In the genomic region with DNA sequence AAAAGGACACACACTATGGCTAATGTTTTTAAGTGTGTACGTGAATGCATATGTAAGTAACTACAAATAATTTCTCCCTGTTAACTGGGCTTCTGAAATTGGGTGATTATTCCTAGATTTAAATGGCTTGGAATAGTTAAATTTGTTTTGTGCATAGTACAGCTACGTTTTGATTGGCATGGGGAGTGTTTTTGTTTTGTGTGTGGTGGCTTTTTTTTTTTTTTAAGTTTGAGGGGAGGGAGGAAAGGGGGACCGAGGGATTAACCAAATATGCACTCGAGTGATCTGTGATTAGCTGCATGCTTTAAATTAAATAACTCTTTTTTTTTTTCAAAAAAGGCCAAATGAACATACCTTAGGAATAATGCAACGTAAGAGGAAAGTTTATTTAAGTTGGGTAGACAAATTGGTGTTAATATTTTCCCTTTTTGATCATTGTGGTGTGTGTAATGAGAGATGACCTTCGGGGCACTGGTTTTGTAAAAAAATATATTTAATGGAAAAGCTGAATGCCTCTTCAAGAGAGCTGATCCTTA, we compare ENCODE assay signal across 8 cellular contexts. TPM values are rescaled to one million over a fixed set of nuclear protein-coding genes. Genes with fewer than 3 reads are reported as not detected.
A peak's percentile ranks its signal among the peaks of the same experiment; 100 is the strongest.
DNase-seq lines count a peak whose midpoint lies in the region; ATAC-seq lines count a peak whose summit lies in the region.

No MANE protein-coding gene starts in this region.

- peak overlapping the region; percentile 96 for H3K27ac Mint-ChIP-seq in activated T-helper 1 cell treated with anti-CD3 and anti-CD28 coated beads, Interleukin-12 subunit alpha, Interleukin-12 subunit beta, Interleukin-2, Interleukin-4 antibody, amounts not matched to agents 30 ng/mL and 10 ng/mL and 1 ng/mL, durations not matched to agents 14 hours and 24 hours and 36 hours

- peak; percentile 20 to 33 for DNase-seq in NCI-H524 (lab: John Stamatoyannopoulos, UW)
- DNase-seq in NCI-H524 treated with DMSO at 0.1 percent for 48 hours (lab: John Stamatoyannopoulos, UW): no peak
- no peak for DNase-seq in activated T-helper 1 cell treated with anti-CD3 and anti-CD28 coated beads, Interleukin-12 subunit alpha, Interleukin-12 subunit beta, Interleukin-2, Interleukin-4 antibody, amounts not matched to agents 30 ng/mL and 10 ng/mL and 1 ng/mL, durations not matched to agents 14 hours and 24 hours and 36 hours (ENCODE audit: low spot score)
- DNase-seq in NK-92 treated with Interleukin-12 subunit alpha and Interleukin-12 subunit beta, amount 100 ng/mL, for 24 hours (lab: John Stamatoyannopoulos, UW): no peak
- no peak for DNase-seq in HT-29 (ENCODE audit: low spot score)

- H3K4me3 Mint-ChIP-seq in activated T-helper 1 cell treated with anti-CD3 and anti-CD28 coated beads, Interleukin-12 subunit alpha, Interleukin-12 subunit beta, Interleukin-2, Interleukin-4 antibody, amounts not matched to agents 30 ng/mL and 10 ng/mL and 1 ng/mL, durations not matched to agents 14 hours and 24 hours and 36 hours: peak overlapping the region; percentile 98

- H3K27me3 ChIP-seq in stomach smooth muscle (ENCODE audit: control insufficient read depth in 1 of 2, insufficient read depth in 2 of 2, low read length in 2 of 2): no peaks in the 10 kb centered on the region

- H3K9me3 ChIP-seq in iPS-18c (ENCODE audit: control insufficient read depth, insufficient read depth, low read length) (no peaks in the 10 kb centered on the region), stomach smooth muscle (ENCODE audit: control insufficient read depth in 2 of 2, low read length in 2 of 2) (no peaks in the 10 kb centered on the region)

- no peak overlapping the region for H3K27ac ChIP-seq in stomach smooth muscle (ENCODE audit: low read length)

- no peaks in the 10 kb centered on the region for H3K27me3 Mint-ChIP-seq in activated T-helper 1 cell treated with anti-CD3 and anti-CD28 coated beads, Interleukin-12 subunit alpha, Interleukin-12 subunit beta, Interleukin-2, Interleukin-4 antibody, amounts not matched to agents 30 ng/mL and 10 ng/mL and 1 ng/mL, durations not matched to agents 14 hours and 24 hours and 36 hours (ENCODE audit: insufficient read depth)

- no peak for ATAC-seq in HG03520 (IDR thresholded peaks at IDR 0.05; ENCODE audit: unreplicated experiment)

- H3K4me3 ChIP-seq in iPS-18c (ENCODE audit: insufficient read depth, low read depth, low read length): peak overlapping the region; percentile 93
- peak overlapping the region; percentile 77 to 95 for H3K4me3 ChIP-seq in stomach smooth muscle (ENCODE audit: low read length in 2 of 2)

- intact Hi-C loops in activated T-helper 1 cell treated with anti-CD3 and anti-CD28 coated beads, Interleukin-12 subunit alpha, Interleukin-12 subunit beta, Interleukin-2, Interleukin-4 antibody, amounts not matched to agents 30 ng/mL and 10 ng/mL and 1 ng/mL, durations not matched to agents 14 hours and 24 hours and 36 hours (cut with micrococcal nuclease): loop anchor here (2.0 to 10.0 kb wide), 9 partner anchors 70 to 1432 kb away; partner anchors contain the start of genes CD83 and MCUR1

- H3K36me3 Mint-ChIP-seq in activated T-helper 1 cell treated with anti-CD3 and anti-CD28 coated beads, Interleukin-12 subunit alpha, Interleukin-12 subunit beta, Interleukin-2, Interleukin-4 antibody, amounts not matched to agents 30 ng/mL and 10 ng/mL and 1 ng/mL, durations not matched to agents 14 hours and 24 hours and 36 hours (ENCODE audit: low read depth): peaks cover 22% of the 10 kb centered on the region

- no peaks in the 10 kb centered on the region for H3K36me3 ChIP-seq in stomach smooth muscle (ENCODE audit: control insufficient read depth in 2 of 2, insufficient read depth in 2 of 2, low read length in 2 of 2)

- peaks cover 33% of the 10 kb centered on the region for H3K4me1 Mint-ChIP-seq in activated T-helper 1 cell treated with anti-CD3 and anti-CD28 coated beads, Interleukin-12 subunit alpha, Interleukin-12 subunit beta, Interleukin-2, Interleukin-4 antibody, amounts not matched to agents 30 ng/mL and 10 ng/mL and 1 ng/mL, durations not matched to agents 14 hours and 24 hours and 36 hours (ENCODE audit: low read depth)

- peak overlapping the region; percentile 70 to 72 for H3K9ac ChIP-seq in stomach smooth muscle (ENCODE audit: low read length in 2 of 2)

- peaks cover 21% of the 10 kb centered on the region for H3K4me1 ChIP-seq in stomach smooth muscle (ENCODE audit: control insufficient read depth, insufficient read depth, low read length)

- H3K9me3 Mint-ChIP-seq in activated T-helper 1 cell treated with anti-CD3 and anti-CD28 coated beads, Interleukin-12 subunit alpha, Interleukin-12 subunit beta, Interleukin-2, Interleukin-4 antibody, amounts not matched to agents 30 ng/mL and 10 ng/mL and 1 ng/mL, durations not matched to agents 14 hours and 24 hours and 36 hours: no peaks in the 10 kb centered on the region

RNA-seq across cellular contexts. Expression of gene JARID2, which starts 1.4 kb away (rescaled TPM):
- 60.5 and 62.5 TPM in 2 replicates for total RNA-seq in activated T-helper 1 cell treated with anti-CD3 and anti-CD28 coated beads, Interleukin-12 subunit alpha, Interleukin-12 subunit beta, Interleukin-2, Interleukin-4 antibody, amounts not matched to agents 30 ng/mL and 10 ng/mL and 1 ng/mL, durations not matched to agents 14 hours and 24 hours and 36 hours
- total RNA-seq in HT-29 (2014; rRNA removed; shearing (Covaris generic)): 6.7 and 6.9 TPM in 2 replicates

Comparison
In these comparisons a context has a peak if more than half of its experiments do, and no peak if none do; other contexts are left out.
1. DNase-seq: peak in NCI-H524 (2 of 2); none in NCI-H524 treated with DMSO at 0.1 percent for 48 hours (single experiment), activated T-helper 1 cell treated with anti-CD3 and anti-CD28 coated beads, Interleukin-12 subunit alpha, Interleukin-12 subunit beta, Interleukin-2, Interleukin-4 antibody, amounts not matched to agents 30 ng/mL and 10 ng/mL and 1 ng/mL, durations not matched to agents 14 hours and 24 hours and 36 hours (single experiment), NK-92 treated with Interleukin-12 subunit alpha and Interleukin-12 subunit beta, amount 100 ng/mL, for 24 hours (single experiment) and HT-29 (single experiment).